15 cellular contexts compared by ENCODE assay signal in the genomic region with DNA sequence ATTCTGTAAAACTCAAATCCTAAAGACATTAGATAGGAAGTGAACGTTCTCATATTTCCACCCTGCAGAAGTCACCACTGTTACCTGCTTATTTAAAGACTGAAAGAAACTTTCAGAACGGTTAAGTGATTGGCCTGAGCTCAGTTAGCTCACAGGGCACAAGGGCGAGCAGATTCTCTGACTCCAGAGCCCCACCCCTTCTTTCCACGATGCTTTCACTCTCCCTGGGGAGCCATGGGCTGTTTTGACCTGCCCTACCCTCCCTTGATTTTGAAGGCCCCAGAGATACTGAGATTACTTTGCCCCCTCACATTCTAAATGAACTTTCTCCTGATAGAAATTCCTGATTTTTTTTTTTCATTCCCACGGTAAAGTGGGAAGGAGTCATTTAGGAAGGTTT. TPM values are rescaled to one million over a fixed set of nuclear protein-coding genes. Genes with fewer than 3 reads are reported as not detected.
DNase-seq lines count a peak whose midpoint lies in the region; ATAC-seq and TF ChIP-seq lines count a peak whose summit lies in the region.
"Had no signal": no experiment of that assay in that cellular context is flagged by ENCODE, and none has a peak within 500 bp of the region (broad histone marks: within the 10 kb centered on the region; RNA-seq: fewer than 3 reads in every experiment).

No MANE protein-coding gene starts in this region.

- no peak for ATAC-seq in natural killer cell treated with Interleukin-12 subunit alpha and Interleukin-12 subunit beta and Interleukin-15 and Interleukin-18, amount 100 ng/mL, for 72 hours
- ATAC-seq in natural killer cell = no peak
- ATAC-seq in aorta (ENCODE audit: low FRiP score) = peak; percentile 65
- no peak for ATAC-seq in HG03354 (IDR thresholded peaks at IDR 0.05; ENCODE audit: poor library complexity, severe bottlenecking, unreplicated experiment)
- ATAC-seq in GM18870 (IDR thresholded peaks at IDR 0.05; ENCODE audit: unreplicated experiment) = no peak
- ATAC-seq: naive thymus-derived CD8-positive, alpha-beta T cell had no signal

- peaks cover 20% of the 10 kb centered on the region for H3K36me3 Mint-ChIP-seq in natural killer cell treated with Interleukin-12 subunit alpha and Interleukin-12 subunit beta and Interleukin-15 and Interleukin-18, amount 100 ng/mL, for 72 hours
- H3K36me3 Mint-ChIP-seq in natural killer cell = no peaks in the 10 kb centered on the region

- no peak overlapping the region for H3K4me3 Mint-ChIP-seq in natural killer cell treated with Interleukin-12 subunit alpha and Interleukin-12 subunit beta and Interleukin-15 and Interleukin-18, amount 100 ng/mL, for 72 hours
- no peak overlapping the region for H3K4me3 Mint-ChIP-seq in natural killer cell
- H3K4me3 Mint-ChIP-seq: activated T-helper 1 cell treated with anti-CD3 and anti-CD28 coated beads, Interleukin-12 subunit alpha, Interleukin-12 subunit beta, Interleukin-2, Interleukin-4 antibody, amounts not matched to agents 30 ng/mL and 10 ng/mL and 1 ng/mL, durations not matched to agents 14 hours and 24 hours and 36 hours; HFFc6; naive thymus-derived CD8-positive, alpha-beta T cell; type B pancreatic cell had no signal

- peaks cover 17 to 18% of the 10 kb centered on the region in 2 donors for H3K4me1 Mint-ChIP-seq in natural killer cell treated with Interleukin-12 subunit alpha and Interleukin-12 subunit beta and Interleukin-15 and Interleukin-18, amount 100 ng/mL, for 72 hours (ENCODE audit: low read depth in 2 of 2)
- H3K4me1 Mint-ChIP-seq in natural killer cell = peaks cover 21% of the 10 kb centered on the region in 2 donors

- H3K4me1 ChIP-seq in osteoblast (ENCODE audit: insufficient read depth, low read length) (peaks cover 4% of the 10 kb centered on the region), aorta (ENCODE audit: control insufficient read depth in 1 of 2, insufficient read depth in 2 of 2, low read length in 2 of 2) (peaks cover 2 to 5% of the 10 kb centered on the region in 2 donors)

- H3K27ac Mint-ChIP-seq in natural killer cell treated with Interleukin-12 subunit alpha and Interleukin-12 subunit beta and Interleukin-15 and Interleukin-18, amount 100 ng/mL, for 72 hours = peak overlapping the region; percentile 32 to 57
- no peak overlapping the region for H3K27ac Mint-ChIP-seq in natural killer cell
- H3K27ac Mint-ChIP-seq: activated T-helper 1 cell treated with anti-CD3 and anti-CD28 coated beads, Interleukin-12 subunit alpha, Interleukin-12 subunit beta, Interleukin-2, Interleukin-4 antibody, amounts not matched to agents 30 ng/mL and 10 ng/mL and 1 ng/mL, durations not matched to agents 14 hours and 24 hours and 36 hours; HFFc6; type B pancreatic cell had no signal

- H2AFZ ChIP-seq in osteoblast (ENCODE audit: low read length) = no peak overlapping the region

- DNase-seq in natural killer cell treated with Interleukin-12 subunit alpha and Interleukin-12 subunit beta and Interleukin-15 and Interleukin-18, amount 100 ng/mL, for 72 hours (ENCODE audit: low spot score) = no peak
- DNase-seq in natural killer cell (no peak), fibroblast of the aortic adventitia (ENCODE audit: low read depth) (peak; percentile 31), osteoblast (ENCODE audit: insufficient read length, low spot score, missing footprints) (no peak), aorta (no peak)
- no peak for DNase-seq in activated CD4-positive, CD25-positive, alpha-beta regulatory T cell (lab: John Stamatoyannopoulos, UW)
- DNase-seq: HFFc6; kidney glomerular epithelial cell; naive thymus-derived CD8-positive, alpha-beta T cell; NCI-H1092 had no signal

- WGBS in aorta, 2 donors = 19 to 24% methylated on average over 5 of the region's 5 CpGs

- H3K27me3 Mint-ChIP-seq in natural killer cell treated with Interleukin-12 subunit alpha and Interleukin-12 subunit beta and Interleukin-15 and Interleukin-18, amount 100 ng/mL, for 72 hours = no peaks in the 10 kb centered on the region
- no peaks in the 10 kb centered on the region for H3K27me3 Mint-ChIP-seq in natural killer cell (ENCODE audit: low read depth in 2 of 2)
- H3K27me3 Mint-ChIP-seq: naive thymus-derived CD8-positive, alpha-beta T cell; type B pancreatic cell had no signal

- H3K9me3 ChIP-seq in osteoblast (ENCODE audit: low read depth, low read length) (no peaks in the 10 kb centered on the region), aorta (ENCODE audit: control insufficient read depth, low read length) (no peaks in the 10 kb centered on the region)

- peak overlapping the region; percentile 15 for H3K27ac ChIP-seq in osteoblast (ENCODE audit: low read depth, low read length)
- peak overlapping the region; percentile 48 to 58 for H3K27ac ChIP-seq in aorta (ENCODE audit: low read depth in 1 of 2, low read length in 2 of 2)

- no peak overlapping the region for H3K4me2 ChIP-seq in osteoblast (ENCODE audit: insufficient read depth, low read length)

- TF ChIP-seq CTCF in natural killer cell (IDR thresholded peaks at IDR 0.05) (no peak), fibroblast of the aortic adventitia (IDR thresholded peaks at IDR 0.05; ENCODE audit: insufficient read depth, low read length) (no peak), osteoblast (IDR thresholded peaks at IDR 0.05; ENCODE audit: extremely low read depth, low read depth, low read length) (no peak)

- H3K36me3 ChIP-seq in osteoblast (ENCODE audit: insufficient read depth, low read length) = peaks cover 55% of the 10 kb centered on the region
- H3K36me3 ChIP-seq in aorta (ENCODE audit: control insufficient read depth in 1 of 2, insufficient read depth in 2 of 2, low read length in 1 of 2) = peaks cover 5 to 11% of the 10 kb centered on the region in 2 donors

- H3K9me3 Mint-ChIP-seq in natural killer cell treated with Interleukin-12 subunit alpha and Interleukin-12 subunit beta and Interleukin-15 and Interleukin-18, amount 100 ng/mL, for 72 hours = no peaks in the 10 kb centered on the region
- H3K9me3 Mint-ChIP-seq in natural killer cell = no peaks in the 10 kb centered on the region
- H3K9me3 Mint-ChIP-seq: activated T-helper 1 cell treated with anti-CD3 and anti-CD28 coated beads, Interleukin-12 subunit alpha, Interleukin-12 subunit beta, Interleukin-2, Interleukin-4 antibody, amounts not matched to agents 30 ng/mL and 10 ng/mL and 1 ng/mL, durations not matched to agents 14 hours and 24 hours and 36 hours; HFFc6; naive thymus-derived CD8-positive, alpha-beta T cell; type B pancreatic cell had no signal

- H4K20me1 ChIP-seq in osteoblast (ENCODE audit: insufficient read depth, low read length) = no peaks in the 10 kb centered on the region

- no peaks in the 10 kb centered on the region for H3K27me3 ChIP-seq in osteoblast (ENCODE audit: insufficient read depth, low read length)
- H3K27me3 ChIP-seq in aorta (ENCODE audit: control insufficient read depth in 1 of 2, insufficient read depth in 2 of 2, low read length in 1 of 2) = no peaks in the 10 kb centered on the region

- H3K79me2 ChIP-seq in osteoblast (ENCODE audit: insufficient read depth, low read length) = no peaks in the 10 kb centered on the region

- H3K4me3 ChIP-seq in fibroblast of the aortic adventitia (ENCODE audit: low read depth, low read length) (no peak overlapping the region), osteoblast (ENCODE audit: insufficient read depth, low read length) (no peak overlapping the region), aorta (ENCODE audit: low read length in 2 of 2) (no peak overlapping the region)
- H3K4me3 ChIP-seq: skin epidermis had no signal

- intact Hi-C loops in natural killer cell (cut with micrococcal nuclease) (no loop called here), aorta (cut with DNase I) (no loop called here)

RNA-seq across cellular contexts. Expression of gene ARHGAP1, which starts 33.9 kb away (rescaled TPM):
- total RNA-seq in natural killer cell treated with Interleukin-12 subunit alpha and Interleukin-12 subunit beta and Interleukin-15 and Interleukin-18, amount 100 ng/mL, for 72 hours = 10 to 100 TPM; 66.6 to 68.9 TPM
- total RNA-seq in natural killer cell = 100 to 1,000 TPM in 2 of 3 donors, 10 to 100 TPM in 1; 89.8 to 111 (median 102) TPM
- 52.3 and 65.2 TPM in 2 replicates for total RNA-seq in fibroblast of the aortic adventitia (ENCODE audit: low replicate concordance)
- total RNA-seq in osteoblast = 88.3 and 100 TPM in 2 replicates
- total RNA-seq in aorta = 100 to 1,000 TPM; 173 to 185 TPM
- polyA plus RNA-seq in aorta = 10 to 100 TPM; 27.8 to 74.1 TPM

RNA-seq across cellular contexts. Expression of gene ZNF408, which starts 34.3 kb away (rescaled TPM):
- total RNA-seq in natural killer cell treated with Interleukin-12 subunit alpha and Interleukin-12 subunit beta and Interleukin-15 and Interleukin-18, amount 100 ng/mL, for 72 hours = 10 to 100 TPM; 14.4 to 15.0 TPM
- total RNA-seq in natural killer cell (10 to 100 TPM in 1 of 3 donors, 1 to 10 TPM in 2; 9.1 to 19.0 (median 9.6) TPM), fibroblast of the aortic adventitia (ENCODE audit: low replicate concordance) (9.3 and 18.7 TPM in 2 replicates), osteoblast (16.2 and 16.3 TPM in 2 replicates), aorta (1 to 10 TPM; 9.8 to 9.9 TPM)
- 10 to 100 TPM in 1 of 2 donors, 1 to 10 TPM in 1; 3.0 to 13.3 TPM for polyA plus RNA-seq in aorta

RNA-seq across cellular contexts. Expression of gene ATG13, which starts 49.2 kb away (rescaled TPM):
- 10 to 100 TPM; 93.9 to 96.6 TPM for total RNA-seq in natural killer cell treated with Interleukin-12 subunit alpha and Interleukin-12 subunit beta and Interleukin-15 and Interleukin-18, amount 100 ng/mL, for 72 hours
- 100 to 1,000 TPM; 125 to 137 (median 132) TPM for total RNA-seq in natural killer cell
- 58.8 and 152 TPM in 2 replicates for total RNA-seq in fibroblast of the aortic adventitia (ENCODE audit: low replicate concordance)
- 70.9 and 71.9 TPM in 2 replicates for total RNA-seq in osteoblast
- 10 to 100 TPM; 59.6 to 72.7 TPM for total RNA-seq in aorta
- 10 to 100 TPM; 29.9 to 46.5 TPM for polyA plus RNA-seq in aorta

RNA-seq across cellular contexts. Expression of gene HARBI1, which starts 49.5 kb away (rescaled TPM):
- 1 to 10 TPM; 6.2 to 6.4 TPM for total RNA-seq in natural killer cell treated with Interleukin-12 subunit alpha and Interleukin-12 subunit beta and Interleukin-15 and Interleukin-18, amount 100 ng/mL, for 72 hours
- total RNA-seq in natural killer cell = 10 to 100 TPM in 2 of 3 donors, 1 to 10 TPM in 1; 9.9 to 16.8 (median 12.7) TPM
- 4.3 and 4.5 TPM in 2 replicates for total RNA-seq in fibroblast of the aortic adventitia (ENCODE audit: low replicate concordance)
- total RNA-seq in osteoblast = 5.8 and 6.2 TPM in 2 replicates
- total RNA-seq in aorta = 1 to 10 TPM; 2.3 to 3.0 TPM
- 1 to 10 TPM; 2.1 to 2.3 TPM for polyA plus RNA-seq in aorta

RNA-seq across cellular contexts. Expression of gene F2, which starts 52.5 kb away (rescaled TPM):
- total RNA-seq in natural killer cell treated with Interleukin-12 subunit alpha and Interleukin-12 subunit beta and Interleukin-15 and Interleukin-18, amount 100 ng/mL, for 72 hours = under 1 TPM in 1 of 2 donors, not detected in 1; 0.17 TPM
- total RNA-seq in natural killer cell (under 1 TPM in 1 of 3 donors, not detected in 2; 0.14 TPM), fibroblast of the aortic adventitia (ENCODE audit: low replicate concordance) (not detected in 2 replicates), osteoblast (not detected in 2 replicates), aorta (under 1 TPM in 1 of 2 donors, not detected in 1; 0.19 TPM)
- under 1 TPM in 1 of 2 donors, not detected in 1; 0.72 TPM for polyA plus RNA-seq in aorta
- total RNA-seq: activated T-helper 1 cell treated with anti-CD3 and anti-CD28 coated beads, Interleukin-12 subunit alpha, Interleukin-12 subunit beta, Interleukin-2, Interleukin-4 antibody, amounts not matched to agents 30 ng/mL and 10 ng/mL and 1 ng/mL, durations not matched to agents 14 hours and 24 hours and 36 hours; HFFc6; naive thymus-derived CD8-positive, alpha-beta T cell had no signal
- polyA plus RNA-seq: naive thymus-derived CD8-positive, alpha-beta T cell had no signal

Comparison
In these comparisons a context has a peak if more than half of its experiments do, and no peak if none do; other contexts are left out.
1. H3K27ac Mint-ChIP-seq: peak in natural killer cell treated with Interleukin-12 subunit alpha and Interleukin-12 subunit beta and Interleukin-15 and Interleukin-18, amount 100 ng/mL, for 72 hours (2 of 2); none in natural killer cell (0 of 2).